In genomic region chrX:7987993-7988759, GRCh38 we compare ENCODE assay signal across 7 cellular contexts.
A peak's percentile ranks its signal among the peaks of the same experiment; 100 is the strongest.
DNase-seq lines count a peak whose midpoint lies in the region; ATAC-seq, FAIRE-seq and TF ChIP-seq lines count a peak whose summit lies in the region.
"Not testable (repeated sequence)": the region's sequence is repeated elsewhere in the genome, so short reads cannot be mapped to it uniquely, and the experiment has no call there.

No MANE protein-coding gene starts in this region.

- H3K79me1 ChIP-seq in IMR-90 (ENCODE audit: low read depth in 1 of 2, low read length in 2 of 2), result not testable (repeated sequence)

- H4K20me1 ChIP-seq in IMR-90 (ENCODE audit: insufficient read depth, low read length); SK-N-SH (ENCODE audit: insufficient read depth); osteoblast (ENCODE audit: insufficient read depth, low read length): not testable (repeated sequence)

- H2AK9ac ChIP-seq in IMR-90 (replicated peaks; ENCODE audit: low read depth, low read length, poor library complexity), result not testable (repeated sequence)

- ATAC-seq in GM19395 (IDR thresholded peaks at IDR 0.05; ENCODE audit: unreplicated experiment), result peak; percentile 7
- peak; percentile 44 for ATAC-seq in IMR-90 (ENCODE audit: low read depth)

- not testable (repeated sequence) for H3K36me3 ChIP-seq in IMR-90 (ENCODE audit: control insufficient read depth, insufficient read depth, low read length); SK-N-SH (replicated peaks in 1 of 2; ENCODE audit: control insufficient read depth in 1 of 2, insufficient read depth in 2 of 2, low read length in 1 of 2); bronchial epithelial cell (ENCODE audit: control insufficient read depth, insufficient read depth, low read length); osteoblast (ENCODE audit: insufficient read depth, low read length)

- H2BK15ac ChIP-seq in IMR-90 (ENCODE audit: low read depth, low read length), result not testable (repeated sequence)

- not testable (repeated sequence) for H3K9me3 ChIP-seq in IMR-90 (ENCODE audit: control insufficient read depth, insufficient read depth, low read length); SK-N-SH; osteoblast (ENCODE audit: low read depth, low read length)

- H3K79me2 ChIP-seq in SK-N-SH (ENCODE audit: insufficient read depth); osteoblast (ENCODE audit: insufficient read depth, low read length): not testable (repeated sequence)

- H4K8ac ChIP-seq in IMR-90 (ENCODE audit: low read depth in 2 of 2, low read length in 2 of 2), result not testable (repeated sequence)

- not testable (repeated sequence) for H3K27me3 ChIP-seq in IMR-90 (ENCODE audit: control insufficient read depth, insufficient read depth, low read length); SK-N-SH (ENCODE audit: insufficient read depth); bronchial epithelial cell (ENCODE audit: control insufficient read depth, insufficient read depth, low read length); osteoblast (ENCODE audit: insufficient read depth, low read length)

- dilution Hi-C loops in IMR-90 (cut with HindIII; ENCODE audit: low sequenced_read_pairs, unreplicated experiment), result not testable (repeated sequence)

- H3K27ac ChIP-seq in IMR-90 (ENCODE audit: insufficient read depth, low read length), result not testable (repeated sequence)
- H3K27ac ChIP-seq in SK-N-SH (ENCODE audit: low read depth in 2 of 2, low read length in 1 of 2), result peak overlapping the region in 1 of 2 experiments; percentile 71; a peak in 2 of 4 replicates
- peak overlapping the region; percentile 78 for H3K27ac ChIP-seq in osteoblast (ENCODE audit: low read depth, low read length)

- in situ Hi-C loops in IMR-90 (cut with MboI; ENCODE audit: low sequenced_read_pairs), result not testable (repeated sequence)

- not testable (repeated sequence) for H3K56ac ChIP-seq in IMR-90 (ENCODE audit: extremely low read depth, insufficient read depth, low read length)

- H3K4ac ChIP-seq in IMR-90 (ENCODE audit: low read depth, low read length), result not testable (repeated sequence)

- not testable (repeated sequence) for H2AK5ac ChIP-seq in IMR-90 (ENCODE audit: low read depth, low read length)

- not testable (repeated sequence) for H3F3A ChIP-seq in SK-N-SH (replicated peaks; ENCODE audit: insufficient read depth)

- H2BK5ac ChIP-seq in IMR-90 (ENCODE audit: low read depth, low read length, poor library complexity, severe bottlenecking), result not testable (repeated sequence)

- no CpG with 5 or more reads among the region's 6 CpGs for WGBS in IMR-90 (ENCODE audit: extremely low coverage in 2 of 2, insufficient read length in 1 of 2), 2 experiments
- WGBS in SK-N-SH (ENCODE audit: low lambda C conversion rate), result 17% methylated on average over 6 of the region's 6 CpGs

- intact Hi-C loops in IMR-90 (cut with micrococcal nuclease), result loop anchor here (1.0 kb wide), 1 partner anchor 36 kb away; no protein-coding TSS in a partner anchor

- not testable (repeated sequence) for H3K14ac ChIP-seq in IMR-90 (replicated peaks; ENCODE audit: low read depth, low read length)

- H4K5ac ChIP-seq in IMR-90 (ENCODE audit: low read depth, low read length), result not testable (repeated sequence)

- TF ChIP-seq RAD21 in IMR-90 (IDR thresholded peaks at IDR 0.05; ENCODE audit: low read length); SK-N-SH (IDR thresholded peaks at IDR 0.05; ENCODE audit: low read length): not testable (repeated sequence)

- TF ChIP-seq EP300 in SK-N-SH (IDR thresholded peaks at IDR 0.05; ENCODE audit: borderline replicate concordance in 1 of 2, low read depth in 1 of 2, low read length in 1 of 2), result not testable (repeated sequence)

- H3K9me2 ChIP-seq in SK-N-SH, result not testable (repeated sequence)

- not testable (repeated sequence) for H3K18ac ChIP-seq in IMR-90 (ENCODE audit: low read depth, low read length)

- POLR2A ChIA-PET in IMR-90 (lab: Charles Lee; ENCODE audit: unreplicated experiment); SK-N-SH (lab: Yijun Ruan, JAX): not testable (repeated sequence)

- H3K23ac ChIP-seq in IMR-90 (ENCODE audit: low read depth, low read length), result not testable (repeated sequence)

- peak overlapping the region; percentile 11; the same call in 1 of the 2 replicates for H2BK120ac ChIP-seq in IMR-90 (ENCODE audit: low read depth, low read length)

- DNase-seq in EH (ENCODE audit: low read depth) (peak; percentile 87), IMR-90 (peak; percentile 65), bronchial epithelial cell (ENCODE audit: low read depth) (peak; percentile 37), foreskin fibroblast (peak; percentile 64 to 73)
- DNase-seq in SK-N-SH; osteoblast (ENCODE audit: insufficient read length, low spot score, missing footprints): not testable (repeated sequence)

- FAIRE-seq in bronchial epithelial cell (lab: Jason Lieb, UNC), result peak; percentile 98

- H3K9ac ChIP-seq in IMR-90 (ENCODE audit: low read depth, low read length); SK-N-SH: not testable (repeated sequence)

- H4K91ac ChIP-seq in IMR-90 (ENCODE audit: insufficient read depth, low read depth, low read length), result not testable (repeated sequence)

- not testable (repeated sequence) for TF ChIP-seq POLR2A in IMR-90 (IDR thresholded peaks at IDR 0.05; ENCODE audit: low read depth, low read length)

- H2AFZ ChIP-seq in IMR-90 (replicated peaks; ENCODE audit: low read length, poor library complexity); SK-N-SH (ENCODE audit: low read depth); osteoblast (ENCODE audit: low read length): not testable (repeated sequence)

- H3K4me1 ChIP-seq in IMR-90 (ENCODE audit: control insufficient read depth, insufficient read depth, low read length); SK-N-SH (ENCODE audit: control insufficient read depth in 1 of 2, insufficient read depth in 2 of 2, low read depth in 1 of 2, low read length in 1 of 2): not testable (repeated sequence)
- H3K4me1 ChIP-seq in osteoblast (ENCODE audit: insufficient read depth, low read length), result peaks cover 10% of the 10 kb centered on the region

- not testable (repeated sequence) for TF ChIP-seq CTCF in IMR-90 (conservative IDR thresholded peaks at IDR 0.05; ENCODE audit: low read depth, low read length); SK-N-SH (IDR thresholded peaks at IDR 0.05); bronchial epithelial cell (IDR thresholded peaks at IDR 0.05; ENCODE audit: insufficient read depth, low read length, severe bottlenecking); foreskin fibroblast (IDR thresholded peaks at IDR 0.05; ENCODE audit: low read depth, low read length); osteoblast (IDR thresholded peaks at IDR 0.05; ENCODE audit: extremely low read depth, low read depth, low read length)

- H3K9me1 ChIP-seq in IMR-90 (ENCODE audit: insufficient read depth, low read length), result not testable (repeated sequence)

- H3K4me3 ChIP-seq in IMR-90 (ENCODE audit: insufficient read depth, low read depth, low read length); SK-N-SH (ENCODE audit: low read depth in 2 of 2, low read length in 1 of 2); bronchial epithelial cell (ENCODE audit: low read depth, low read length); foreskin fibroblast (ENCODE audit: low read depth in 1 of 2, low read length in 2 of 2); osteoblast (ENCODE audit: insufficient read depth, low read length): not testable (repeated sequence)

- CTCF ChIA-PET in IMR-90 (lab: Yijun Ruan, JAX); SK-N-SH (lab: Yijun Ruan, JAX): not testable (repeated sequence)

- not testable (repeated sequence) for H2BK20ac ChIP-seq in IMR-90 (ENCODE audit: low read depth, low read length)

- H3K4me2 ChIP-seq in IMR-90 (ENCODE audit: low read depth, low read length), result not testable (repeated sequence)
- H3K4me2 ChIP-seq in SK-N-SH (0 out of 2 replicates have a peak overlapping the region, but pooled peaks have one; percentile 19), osteoblast (ENCODE audit: insufficient read depth, low read length) (peak overlapping the region; percentile 24)

- not testable (repeated sequence) for BruUV-seq in IMR-90 (replicated peaks; lab: Mats Ljungman, UMichigan)
